17 cellular contexts compared by ENCODE assay signal in the genomic region with DNA sequence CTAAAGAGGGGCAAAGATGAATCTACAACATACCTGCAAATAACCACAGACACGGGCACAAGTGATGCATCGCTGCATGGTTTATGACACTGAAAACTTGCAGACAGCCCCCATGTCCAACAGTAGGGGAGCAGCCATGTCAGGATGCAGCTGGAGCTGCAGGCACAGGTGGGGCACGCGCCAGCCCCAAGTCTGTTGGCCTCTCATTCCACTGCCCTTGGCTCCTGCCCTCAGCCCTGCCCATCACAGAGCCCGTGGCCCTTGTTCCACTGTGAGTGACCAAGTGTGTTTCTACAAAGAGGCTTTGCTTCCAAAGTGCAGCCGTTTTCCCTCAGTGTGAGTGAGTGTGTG. TPM values are rescaled to one million over a fixed set of nuclear protein-coding genes. Genes with fewer than 3 reads are reported as not detected.
DNase-seq lines count a peak whose midpoint lies in the region; ATAC-seq, FAIRE-seq and TF ChIP-seq lines count a peak whose summit lies in the region.
"Had no signal": no experiment of that assay in that cellular context is flagged by ENCODE, and none has a peak within 500 bp of the region (broad histone marks: within the 10 kb centered on the region; RNA-seq: fewer than 3 reads in every experiment).

No MANE protein-coding gene starts in this region.

- TF ChIP-seq POLR2A in breast epithelium (IDR thresholded peaks at IDR 0.05) = no peak

- no TSS peak for BruUV-seq in MCF 10A (replicated peaks; lab: Mats Ljungman, UMichigan)

- H3K4me3 ChIP-seq in breast epithelium = no peak overlapping the region
- no peak overlapping the region for H3K4me3 ChIP-seq in bronchial epithelial cell (ENCODE audit: low read depth, low read length)
- H3K4me3 ChIP-seq: MG63 had no signal

- no peak for DNase-seq in MCF 10A (ENCODE audit: unreplicated experiment)
- no peak for DNase-seq in breast epithelium (ENCODE audit: low spot score in 2 of 2)
- DNase-seq in bronchial epithelial cell (ENCODE audit: low read depth) = no peak
- DNase-seq in nephron progenitor cell = no peak
- no peak for DNase-seq in T-helper 17 cell
- DNase-seq in NCI-H510A (lab: John Stamatoyannopoulos, UW) = no peak
- DNase-seq in HuH-7.5 (ENCODE audit: low spot score) = no peak
- DNase-seq: MG63, NCI-H1092 treated with DMSO at 0.1 percent for 48 hours, NCI-H2107, NCI-H345 had no signal

- POLR2A ChIA-PET in MCF 10A (lab: Yijun Ruan, JAX) = interaction anchor here (0.5 to 1.9 kb wide), 6 partner anchors 12 to 259 kb away, joined by 3 to 24 read pairs (median 5); no protein-coding TSS in a partner anchor

- CTCF ChIA-PET in MCF 10A (lab: Yijun Ruan, JAX) = interaction anchor here (0.6 to 1.3 kb wide), 4 partner anchors 8 to 187 kb away, joined by 3 to 7 read pairs (median 3); no protein-coding TSS in a partner anchor

- H3K27ac Mint-ChIP-seq in MCF 10A (ENCODE audit: low read depth, unreplicated experiment) (peak overlapping the region; percentile 35), nephron progenitor cell (peak overlapping the region; percentile 80), T-helper 17 cell (no peak overlapping the region)

- peaks cover 43% of the 10 kb centered on the region for H3K4me1 Mint-ChIP-seq in MCF 10A (ENCODE audit: insufficient read depth, unreplicated experiment)
- peaks cover 28% of the 10 kb centered on the region for H3K4me1 Mint-ChIP-seq in nephron progenitor cell
- peaks cover 3% of the 10 kb centered on the region for H3K4me1 Mint-ChIP-seq in T-helper 17 cell

- H3K9me3 Mint-ChIP-seq in MCF 10A (ENCODE audit: unreplicated experiment) (peaks cover 8% of the 10 kb centered on the region), nephron progenitor cell (peaks cover 20% of the 10 kb centered on the region)

- TF ChIP-seq CTCF in MCF 10A (IDR thresholded peaks at IDR 0.05; ENCODE audit: unreplicated experiment) = no peak
- TF ChIP-seq CTCF in breast epithelium (IDR thresholded peaks at IDR 0.05) = no peak
- TF ChIP-seq CTCF in bronchial epithelial cell (IDR thresholded peaks at IDR 0.05; ENCODE audit: insufficient read depth, low read length, severe bottlenecking) = no peak
- no peak for TF ChIP-seq CTCF in nephron progenitor cell (IDR thresholded peaks at IDR 0.05)

- H3K9me3 ChIP-seq in breast epithelium = peaks cover 0 to 14% of the 10 kb centered on the region in 2 donors
- H3K9me3 ChIP-seq in T-helper 17 cell (ENCODE audit: control insufficient read depth, low read length, poor library complexity, severe bottlenecking) = no peaks in the 10 kb centered on the region

- no peak overlapping the region for H3K27ac ChIP-seq in breast epithelium
- H3K27ac ChIP-seq: 22Rv1, C4-2B, KMS-11 had no signal

- no peaks in the 10 kb centered on the region for H3K4me1 ChIP-seq in breast epithelium

- H3K36me3 Mint-ChIP-seq in MCF 10A (ENCODE audit: insufficient read depth, unreplicated experiment) = no peaks in the 10 kb centered on the region
- H3K36me3 Mint-ChIP-seq in nephron progenitor cell (ENCODE audit: low read depth) = peaks cover 11% of the 10 kb centered on the region
- H3K36me3 Mint-ChIP-seq in T-helper 17 cell (ENCODE audit: low read depth) = peaks cover 2% of the 10 kb centered on the region

- intact Hi-C loops in MCF 10A (cut with micrococcal nuclease) = no loop called here
- intact Hi-C loops in breast epithelium (cut with DNase I; ENCODE audit: low total_unique reads) = no loop called here

- ATAC-seq in T-helper 17 cell = no peak
- ATAC-seq in GM19455 (IDR thresholded peaks at IDR 0.05; ENCODE audit: unreplicated experiment) = no peak

- H3K36me3 ChIP-seq in breast epithelium (no peaks in the 10 kb centered on the region), bronchial epithelial cell (ENCODE audit: control insufficient read depth, insufficient read depth, low read length) (no peaks in the 10 kb centered on the region)
- H3K36me3 ChIP-seq: MG63 had no signal

- H3K27me3 Mint-ChIP-seq in MCF 10A (ENCODE audit: insufficient read depth, unreplicated experiment) (no peaks in the 10 kb centered on the region), nephron progenitor cell (ENCODE audit: low read depth, poor library complexity) (peaks cover 29% of the 10 kb centered on the region), T-helper 17 cell (peaks cover 46% of the 10 kb centered on the region)

- H3K27me3 ChIP-seq in breast epithelium = no peaks in the 10 kb centered on the region
- no peaks in the 10 kb centered on the region for H3K27me3 ChIP-seq in bronchial epithelial cell (ENCODE audit: control insufficient read depth, insufficient read depth, low read length)
- H3K27me3 ChIP-seq: MG63 had no signal

- H3K4me3 Mint-ChIP-seq in MCF 10A (ENCODE audit: unreplicated experiment) (no peak overlapping the region), nephron progenitor cell (no peak overlapping the region), T-helper 17 cell (no peak overlapping the region)

- FAIRE-seq in bronchial epithelial cell (lab: Jason Lieb, UNC) = peak; percentile 47
- FAIRE-seq: GM18507 had no signal

RNA-seq across cellular contexts. Expression of a gene that starts 3.2 kb away (rescaled TPM):
- total RNA-seq in MCF 10A (2022) = 0.51 TPM in 1 of 2 replicates, not detected in the other
- 1 to 10 TPM in 1 of 3 donors, not detected in 2; 1.3 TPM for total RNA-seq in breast epithelium
- total RNA-seq in bronchial epithelial cell = not detected in 2 replicates
- 1 to 10 TPM; 1.5 to 1.6 TPM for total RNA-seq in T-helper 17 cell
- total RNA-seq: SK-MEL-5 had no signal

RNA-seq across cellular contexts. Expression of a gene that starts 55.9 kb away (rescaled TPM):
- total RNA-seq in MCF 10A (2022) = 0.12 TPM in 1 of 2 replicates, not detected in the other
- total RNA-seq in breast epithelium = not detected
- 0.26 and 0.38 TPM in 2 replicates for total RNA-seq in bronchial epithelial cell
- not detected for total RNA-seq in T-helper 17 cell
